Comparison of ENCODE assay signal across 13 cellular contexts in the genomic region with DNA sequence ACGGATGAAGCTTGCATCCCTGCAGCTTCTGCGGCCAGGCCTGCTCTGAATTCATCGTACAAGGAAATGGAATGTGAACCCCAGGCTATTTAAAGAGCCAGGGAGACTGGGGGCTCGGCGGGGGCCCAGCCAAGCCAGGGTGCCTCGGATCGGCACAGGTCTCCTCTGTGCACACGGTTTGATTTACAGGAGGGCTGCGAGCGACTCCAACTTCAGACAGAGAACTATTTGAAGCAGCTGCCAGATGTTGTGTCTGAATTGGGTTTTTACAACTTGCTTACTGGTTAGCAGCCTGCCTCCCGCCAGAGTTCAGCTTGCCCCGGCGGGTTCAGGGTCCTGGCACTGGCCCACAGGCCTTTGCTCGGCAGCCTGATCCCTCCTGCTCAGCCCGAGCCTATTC.
DNase-seq lines count a peak whose midpoint lies in the region; ATAC-seq and TF ChIP-seq lines count a peak whose summit lies in the region.
"Had no signal": no experiment of that assay in that cellular context is flagged by ENCODE, and none has a peak within 500 bp of the region (broad histone marks: within the 10 kb centered on the region; RNA-seq: fewer than 3 reads in every experiment).

No MANE protein-coding gene starts in this region.

- no peak overlapping the region for H3K27ac ChIP-seq in BLaER1 treated with 17β-estradiol and CSF1 and Interleukin-3, amounts not matched to agents 10 nM and 100 nM
- H3K27ac ChIP-seq in duodenal mucosa (ENCODE audit: low read depth, low read length): peak overlapping the region; percentile 64
- peak overlapping the region; percentile 74 for H3K27ac ChIP-seq in lower lobe of right lung
- peak overlapping the region; percentile 76 for H3K27ac ChIP-seq in skeletal muscle tissue (ENCODE audit: low read depth, low read length)
- H3K27ac ChIP-seq: HL-60 had no signal

- no peak for ATAC-seq in lower lobe of right lung
- ATAC-seq in GM18520 (IDR thresholded peaks at IDR 0.05; ENCODE audit: unreplicated experiment): no peak
- no peak for ATAC-seq in HG03354 (IDR thresholded peaks at IDR 0.05; ENCODE audit: poor library complexity, severe bottlenecking, unreplicated experiment)
- ATAC-seq: WTC11 had no signal

- peak overlapping the region in 8 of 11 experiments; percentile 39 to 89 (median 75); a peak in 12 of 22 replicates for H3K4me2 ChIP-seq in BLaER1 treated with 17β-estradiol and CSF1 and Interleukin-3, amounts not matched to agents 10 nM and 100 nM

- no peaks in the 10 kb centered on the region for H3K36me3 ChIP-seq in BLaER1 treated with 17β-estradiol and CSF1 and Interleukin-3, amounts not matched to agents 10 nM and 100 nM
- H3K36me3 ChIP-seq in duodenal mucosa (ENCODE audit: control insufficient read depth in 1 of 2, insufficient read depth in 2 of 2, low read length in 2 of 2): no peaks in the 10 kb centered on the region
- no peaks in the 10 kb centered on the region for H3K36me3 ChIP-seq in lower lobe of right lung
- no peaks in the 10 kb centered on the region for H3K36me3 ChIP-seq in skeletal muscle tissue (ENCODE audit: control insufficient read depth in 3 of 3, insufficient read depth in 3 of 3, low read length in 3 of 3)

- intact Hi-C loops in lower lobe of right lung (cut with DNase I): no loop called here

- 0 out of 22 replicates have a peak, but pooled peaks cover 0 to 4% (median 0%) of the 10 kb centered on the region in 11 experiments for H4K20me1 ChIP-seq in BLaER1 treated with 17β-estradiol and CSF1 and Interleukin-3, amounts not matched to agents 10 nM and 100 nM

- TF ChIP-seq CTCF in lower lobe of right lung (IDR thresholded peaks at IDR 0.05) (no peak), GM13976 (IDR thresholded peaks at IDR 0.05; ENCODE audit: borderline replicate concordance, control extremely low read depth, extremely low read depth, insufficient read depth, missing control alignments) (no peak)

- H3K27me3 ChIP-seq in BLaER1 treated with 17β-estradiol and CSF1 and Interleukin-3, amounts not matched to agents 10 nM and 100 nM: no peaks in the 10 kb centered on the region
- H3K27me3 ChIP-seq in duodenal mucosa (ENCODE audit: control insufficient read depth in 1 of 2, insufficient read depth in 2 of 2, low read length in 2 of 2): no peaks in the 10 kb centered on the region
- H3K27me3 ChIP-seq in lower lobe of right lung (ENCODE audit: low read depth): no peaks in the 10 kb centered on the region
- no peaks in the 10 kb centered on the region for H3K27me3 ChIP-seq in skeletal muscle tissue (ENCODE audit: control insufficient read depth in 3 of 3, insufficient read depth in 3 of 3, low read length in 3 of 3)

- DNase-seq in lower lobe of right lung (no peak), T1000 (lab: John Stamatoyannopoulos, UW) (no peak), GM13976 (ENCODE audit: low spot score) (no peak)
- DNase-seq: activated T-cell treated with anti-CD3 and anti-CD28 coated beads, Interleukin-2, amount 50 U/mL, for 1 hour; DND-41; NCI-H2107 had no signal

- peaks cover 35 to 63% (median 56%) of the 10 kb centered on the region in 10 experiments for H3K4me1 ChIP-seq in BLaER1 treated with 17β-estradiol and CSF1 and Interleukin-3, amounts not matched to agents 10 nM and 100 nM
- H3K4me1 ChIP-seq in duodenal mucosa (ENCODE audit: control insufficient read depth in 1 of 2, insufficient read depth in 2 of 2, low read length in 2 of 2): peaks cover 19 to 23% of the 10 kb centered on the region in 2 donors
- peaks cover 62% of the 10 kb centered on the region for H3K4me1 ChIP-seq in lower lobe of right lung
- H3K4me1 ChIP-seq in skeletal muscle tissue (ENCODE audit: control insufficient read depth in 3 of 3, insufficient read depth in 3 of 3, low read length in 3 of 3): peaks cover 25 to 50% (median 39%) of the 10 kb centered on the region in 3 donors

- H3K9ac ChIP-seq in BLaER1 treated with 17β-estradiol and CSF1 and Interleukin-3, amounts not matched to agents 10 nM and 100 nM: no peak overlapping the region
- no peak overlapping the region for H3K9ac ChIP-seq in duodenal mucosa (ENCODE audit: low read depth in 1 of 2, low read length in 2 of 2)
- H3K9ac ChIP-seq in skeletal muscle tissue (ENCODE audit: low read depth in 1 of 3, low read length in 3 of 3): peak overlapping the region in 1 of 3 donors; percentile 45

- no peaks in the 10 kb centered on the region for H3K9me3 ChIP-seq in BLaER1 treated with 17β-estradiol and CSF1 and Interleukin-3, amounts not matched to agents 10 nM and 100 nM (replicated peaks in 1 of 11)
- H3K9me3 ChIP-seq in duodenal mucosa (ENCODE audit: control insufficient read depth in 1 of 2, low read length in 2 of 2): no peaks in the 10 kb centered on the region
- H3K9me3 ChIP-seq in lower lobe of right lung: no peaks in the 10 kb centered on the region
- H3K9me3 ChIP-seq in skeletal muscle tissue (ENCODE audit: control insufficient read depth in 3 of 3, low read length in 3 of 3): no peaks in the 10 kb centered on the region

- H3K4me3 ChIP-seq in BLaER1 treated with 17β-estradiol and CSF1 and Interleukin-3, amounts not matched to agents 10 nM and 100 nM: no peak overlapping the region
- no peak overlapping the region for H3K4me3 ChIP-seq in duodenal mucosa (ENCODE audit: low read depth in 1 of 2, low read length in 2 of 2)
- H3K4me3 ChIP-seq in lower lobe of right lung: no peak overlapping the region
- H3K4me3 ChIP-seq in skeletal muscle tissue (ENCODE audit: low read length in 3 of 3): no peak overlapping the region

- in situ Hi-C loops in GM13976 (cut with MboI; ENCODE audit: low sequenced_read_pairs, unreplicated experiment): no loop called here

Comparison
In these comparisons a context has a peak if more than half of its experiments do, and no peak if none do; other contexts are left out.
1. H3K27ac ChIP-seq: peak in duodenal mucosa (single experiment), lower lobe of right lung (single experiment) and skeletal muscle tissue (single experiment); none in BLaER1 treated with 17β-estradiol and CSF1 and Interleukin-3, amounts not matched to agents 10 nM and 100 nM (0 of 11).